Comparison of ENCODE assay signal across 15 cellular contexts in the genomic region with DNA sequence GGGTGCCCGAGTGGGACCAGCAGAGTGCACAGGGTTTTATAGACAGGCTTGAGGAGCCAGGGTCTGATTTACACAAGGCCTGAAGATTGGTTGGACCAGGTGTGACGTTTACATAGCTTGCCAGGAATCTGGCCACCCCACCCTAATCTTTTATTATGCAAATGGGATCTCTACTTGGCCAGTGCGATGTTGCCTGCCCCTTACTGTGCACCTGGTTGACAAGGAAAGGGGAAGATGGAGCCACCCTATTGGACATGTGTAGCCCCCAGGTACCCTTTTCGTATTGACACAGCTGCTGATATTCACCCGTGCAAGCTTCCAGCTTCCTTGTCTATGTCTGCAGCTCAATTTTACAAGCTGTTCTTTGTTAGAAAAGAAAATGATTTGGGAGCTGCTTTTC.
DNase-seq lines count a peak whose midpoint lies in the region; ATAC-seq and TF ChIP-seq lines count a peak whose summit lies in the region.
"Had no signal": no experiment of that assay in that cellular context is flagged by ENCODE, and none has a peak within 500 bp of the region (broad histone marks: within the 10 kb centered on the region; RNA-seq: fewer than 3 reads in every experiment).

No MANE protein-coding gene starts in this region.

- peaks cover 4 to 17% (median 13%) of the 10 kb centered on the region in 3 donors for H3K9me3 Mint-ChIP-seq in T-cell

- CTCF ChIA-PET in T-cell (lab: Charles Lee): no interaction called here

- no peak overlapping the region for H3K27ac Mint-ChIP-seq in T-cell

- peak; percentile 42 for ATAC-seq in left colon
- no peak for ATAC-seq in HG03025 (IDR thresholded peaks at IDR 0.05; ENCODE audit: low FRiP score, unreplicated experiment)
- ATAC-seq in foreskin keratinocyte: no peak
- ATAC-seq in T-cell (replicated peaks in 1 of 4): no peak
- ATAC-seq: activated CD4-positive, CD25-positive, alpha-beta regulatory T cell treated with anti-CD3 and anti-CD28 coated beads, Interleukin-2, amount 50 U/mL, for 24 hours; K562 had no signal

- H3K27ac ChIP-seq in foreskin keratinocyte: no peak overlapping the region
- H3K27ac ChIP-seq: suprapubic skin had no signal

- TF ChIP-seq CTCF in foreskin keratinocyte (conservative IDR thresholded peaks at IDR 0.05): no peak

- H3K4me3 Mint-ChIP-seq in T-cell: no peak overlapping the region

- no peaks in the 10 kb centered on the region for H3K4me1 ChIP-seq in foreskin keratinocyte
- H3K4me1 ChIP-seq: suprapubic skin had no signal

- peaks cover 7% of the 10 kb centered on the region for H3K27me3 ChIP-seq in foreskin keratinocyte
- H3K27me3 ChIP-seq: suprapubic skin had no signal

- intact Hi-C loops in left colon (cut with DNase I, micrococcal nuclease): no loop called here

- no peaks in the 10 kb centered on the region for H3K36me3 Mint-ChIP-seq in T-cell

- POLR2A ChIA-PET in T-cell (lab: Charles Lee): no interaction called here

- H3K4me1 Mint-ChIP-seq in T-cell: no peaks in the 10 kb centered on the region

- H3K27me3 Mint-ChIP-seq in T-cell: peaks cover 27 to 47% of the 10 kb centered on the region in 2 donors

- peak; percentile 17 for DNase-seq in DMS79 treated with DMSO at 0.1 percent for 48 hours (lab: John Stamatoyannopoulos, UW)
- peak; percentile 88 for DNase-seq in NCI-H1436 treated with DMSO at 0.1 percent for 48 hours (lab: John Stamatoyannopoulos, UW)
- DNase-seq in NCI-H748 (lab: John Stamatoyannopoulos, UW; ENCODE audit: unreplicated experiment): peak; percentile 98
- DNase-seq in left colon: no peak
- DNase-seq in stimulated activated naive CD4-positive, alpha-beta T cell treated with Interleukin-2 at 50 U/mL for 16 hours (lab: John Stamatoyannopoulos, UW): no peak
- no peak for DNase-seq in foreskin keratinocyte
- DNase-seq in T-cell: no peak
- DNase-seq: activated gamma-delta T cell; Calu3; NCI-H1048; stimulated activated CD4-positive, alpha-beta T cell treated with anti-CD3 and anti-CD28 coated beads, Interleukin-4, amount 100 ng/mL, for 1 hour had no signal

Comparison
In these comparisons a context has a peak if more than half of its experiments do, and no peak if none do; other contexts are left out.
1. DNase-seq: peak in DMS79 treated with DMSO at 0.1 percent for 48 hours (single experiment), NCI-H1436 treated with DMSO at 0.1 percent for 48 hours (single experiment) and NCI-H748 (single experiment); none in left colon (0 of 2), stimulated activated naive CD4-positive, alpha-beta T cell treated with Interleukin-2 at 50 U/mL for 16 hours (single experiment), foreskin keratinocyte (0 of 2) and T-cell (0 of 34).